In the genomic region with DNA sequence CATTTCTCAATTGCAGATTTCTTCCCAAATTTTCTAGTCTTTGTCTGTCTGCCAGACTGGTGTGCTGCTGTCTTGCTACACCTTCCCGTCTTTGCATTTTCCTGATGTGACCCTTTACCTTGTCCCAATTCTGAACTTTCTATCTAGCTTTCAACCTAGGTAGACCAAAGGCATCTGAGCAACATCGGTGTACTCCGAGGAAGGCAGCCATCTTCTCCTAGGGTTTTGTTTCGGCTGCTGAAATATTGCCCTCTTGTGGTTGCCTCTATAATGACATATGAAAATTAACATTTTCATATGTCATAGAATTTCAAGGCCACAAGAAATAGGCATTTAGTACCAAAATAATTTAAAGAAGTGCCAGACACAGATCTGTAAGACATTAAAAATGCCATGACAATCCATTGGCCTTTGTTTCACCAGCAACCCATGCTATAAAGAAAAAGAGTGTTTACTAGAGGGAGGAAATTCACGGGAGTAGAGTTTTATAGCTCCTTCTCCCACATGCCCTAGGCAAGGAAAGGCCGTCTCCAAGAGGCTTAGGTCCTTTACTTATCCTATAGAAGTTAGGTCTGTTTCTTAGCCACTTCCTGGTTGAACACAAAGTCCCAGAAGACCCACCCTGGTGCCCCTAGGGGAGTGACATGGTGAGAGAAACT, we compare ENCODE assay signal across 8 cellular contexts. TPM values are rescaled to one million over a fixed set of nuclear protein-coding genes. Genes with fewer than 3 reads are reported as not detected.
DNase-seq lines count a peak whose midpoint lies in the region; ATAC-seq, FAIRE-seq and TF ChIP-seq lines count a peak whose summit lies in the region.

No MANE protein-coding gene starts in this region.

- H3K4me3 Mint-ChIP-seq in Caco-2 (ENCODE audit: unreplicated experiment), result peak overlapping the region; percentile 46

- DNase-seq in Caco-2 (peak in 1 of 2 experiments; percentile 53), GM19239 (ENCODE audit: insufficient read length, low spot score) (peak; percentile 28), HT1080 (ENCODE audit: low read depth) (peak; percentile 47), SHP77 (lab: John Stamatoyannopoulos, UW) (peak; percentile 8 to 10), body of pancreas (peak in 3 of 4 donors; percentile 23 to 35 (median 29)), inferior parietal cortex (ENCODE audit: extremely low spot score) (peak; percentile 68)
- peak; percentile 25 to 37 for DNase-seq in stimulated activated CD4-positive, alpha-beta T cell treated with anti-CD3 and anti-CD28 coated beads, Interleukin-2, amount 100 ng/mL, for 24 hours

- H3K9me3 Mint-ChIP-seq in Caco-2 (ENCODE audit: unreplicated experiment), result no peaks in the 10 kb centered on the region

- H3K4me3 ChIP-seq in Caco-2 (ENCODE audit: low read depth, low read length) (no peak overlapping the region), body of pancreas (no peak overlapping the region)

- H3K36me3 Mint-ChIP-seq in Caco-2 (ENCODE audit: insufficient read depth, unreplicated experiment), result no peaks in the 10 kb centered on the region

- BruUV-seq in Caco-2 (replicated peaks; lab: Mats Ljungman, UMichigan), result no TSS peak

- H3K27me3 Mint-ChIP-seq in Caco-2 (ENCODE audit: insufficient read depth, unreplicated experiment), result peaks cover 3% of the 10 kb centered on the region

- no peaks in the 10 kb centered on the region for H3K9me3 ChIP-seq in Caco-2
- no peaks in the 10 kb centered on the region for H3K9me3 ChIP-seq in body of pancreas

- no peak overlapping the region for H3K27ac Mint-ChIP-seq in Caco-2 (ENCODE audit: unreplicated experiment)

- no peak overlapping the region for H3K27ac ChIP-seq in body of pancreas

- H3K27me3 ChIP-seq in Caco-2 (replicated peaks; ENCODE audit: control insufficient read depth, insufficient read depth, low read length) (no peaks in the 10 kb centered on the region), body of pancreas (no peaks in the 10 kb centered on the region)

- H3K36me3 ChIP-seq in Caco-2 (ENCODE audit: control insufficient read depth, insufficient read depth, low read length) (no peaks in the 10 kb centered on the region), body of pancreas (replicated peaks in 1 of 2; ENCODE audit: insufficient read depth in 1 of 2, low read depth in 2 of 2) (no peaks in the 10 kb centered on the region)

- intact Hi-C loops in Caco-2 (cut with micrococcal nuclease; ENCODE audit: unreplicated experiment) (loop anchor here (1.0 to 10.0 kb wide), 6 partner anchors 46 to 399 kb away; no protein-coding TSS in a partner anchor), body of pancreas (cut with DNase I) (no loop called here)

- FAIRE-seq in GM19239 (lab: Jason Lieb, UNC), result peak; percentile 91

- TF ChIP-seq POLR2A in body of pancreas (IDR thresholded peaks at IDR 0.05), result no peak

- WGBS in body of pancreas, 2 donors, result 19 to 28% methylated on average over 6 of the region's 6 CpGs

- POLR2A ChIA-PET in Caco-2 (lab: Charles Lee), result no interaction called here

- peak; percentile 75 to 78 for TF ChIP-seq CTCF in Caco-2 (IDR thresholded peaks at IDR 0.05; ENCODE audit: insufficient read depth in 1 of 2, low read depth in 1 of 2, low read length in 1 of 2, severe bottlenecking in 1 of 2, unreplicated experiment in 1 of 2)
- TF ChIP-seq CTCF in body of pancreas (IDR thresholded peaks at IDR 0.05), result peak; percentile 65 to 84 (median 77)

- H3K4me1 ChIP-seq in Caco-2 (0 out of 2 replicates have a peak, but pooled peaks cover 4% of the 10 kb centered on the region), body of pancreas (peaks cover 6% of the 10 kb centered on the region)

- ATAC-seq in body of pancreas (peak; percentile 68), HG02938 (IDR thresholded peaks at IDR 0.05; ENCODE audit: unreplicated experiment) (no peak)

- peaks cover 6% of the 10 kb centered on the region for H3K4me1 Mint-ChIP-seq in Caco-2 (ENCODE audit: low read depth, unreplicated experiment)

- CTCF ChIA-PET in Caco-2 (lab: Charles Lee), result interaction anchor here (0.5 to 10.7 kb wide), 13 partner anchors 43 to 371 kb away, joined by 3 to 167 read pairs (median 6); partner anchors contain the start of gene EPHB6

RNA-seq across cellular contexts. Expression of gene OR9A2, which starts 23.4 kb away (rescaled TPM):
- total RNA-seq in Caco-2 (2022) (not detected in 2 replicates), body of pancreas (not detected)
- not detected in 2 replicates for total RNA-seq in HT1080 (2014; rRNA removed; shearing (Covaris generic))
- polyA plus RNA-seq in HT1080 (2015; cell fraction: cytosol; rRNA removed), result not detected in 2 replicates
- not detected in 2 replicates for polyA plus RNA-seq in HT1080 (2015; cell fraction: nucleus; rRNA removed)

RNA-seq across cellular contexts. Expression of gene KEL, which starts 41.4 kb away (rescaled TPM):
- 0.35 TPM in 1 of 2 replicates, not detected in the other for total RNA-seq in Caco-2 (2022)
- not detected in 2 replicates for total RNA-seq in HT1080 (2014; rRNA removed; shearing (Covaris generic))
- 0.25 and 0.26 TPM in 2 replicates for polyA plus RNA-seq in HT1080 (2015; cell fraction: cytosol; rRNA removed)
- polyA plus RNA-seq in HT1080 (2015; cell fraction: nucleus; rRNA removed), result 0.22 and 0.27 TPM in 2 replicates
- total RNA-seq in body of pancreas, result under 1 TPM in 1 of 2 donors, not detected in 1; 0.33 TPM

RNA-seq across cellular contexts. Expression of gene OR6V1, which starts 48.6 kb away (rescaled TPM):
- total RNA-seq in Caco-2 (2022) (not detected in 2 replicates), body of pancreas (not detected)
- total RNA-seq in HT1080 (2014; rRNA removed; shearing (Covaris generic)), result not detected in 2 replicates
- polyA plus RNA-seq in HT1080 (2015; cell fraction: cytosol; rRNA removed), result not detected in 2 replicates
- not detected in 2 replicates for polyA plus RNA-seq in HT1080 (2015; cell fraction: nucleus; rRNA removed)
